22 cellular contexts compared by ENCODE assay signal in the genomic region with DNA sequence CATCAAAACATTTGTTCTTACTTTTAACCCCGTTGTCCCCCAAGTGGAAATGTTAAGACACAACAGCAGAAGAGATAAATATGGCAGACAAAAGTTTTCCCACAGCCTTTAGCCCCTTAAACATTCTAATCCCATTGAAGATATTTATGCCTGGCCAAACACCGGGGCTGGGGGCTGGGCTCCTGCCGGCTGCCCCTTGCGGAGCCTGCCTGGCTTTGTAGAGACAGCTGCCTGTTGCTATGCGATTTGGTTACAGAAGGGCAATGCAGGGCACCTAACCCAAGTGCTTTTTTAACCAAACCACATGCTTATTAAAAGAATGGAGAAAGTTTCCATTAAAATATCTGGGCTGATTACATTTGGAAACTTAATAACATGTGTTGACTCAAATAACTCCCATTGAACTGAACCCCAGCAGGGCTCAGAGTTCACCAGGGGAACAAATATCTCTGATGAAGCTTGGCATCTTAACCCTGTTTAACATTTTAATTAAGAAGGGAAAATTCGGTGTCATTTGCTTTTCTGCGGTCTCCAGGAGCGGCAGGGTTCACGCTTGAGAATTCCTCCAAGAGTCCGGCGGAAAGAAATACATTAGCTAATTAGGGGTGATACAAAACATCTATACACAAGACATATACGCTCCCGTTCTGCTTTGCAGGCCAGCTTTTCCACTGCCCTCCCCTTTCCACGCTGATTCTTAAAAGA.
A peak's percentile ranks its signal among the peaks of the same experiment; 100 is the strongest.
DNase-seq lines count a peak whose midpoint lies in the region; ATAC-seq, FAIRE-seq and TF ChIP-seq lines count a peak whose summit lies in the region.
"Had no signal": no experiment of that assay in that cellular context is flagged by ENCODE, and none has a peak within 500 bp of the region (broad histone marks: within the 10 kb centered on the region; RNA-seq: fewer than 3 reads in every experiment).

No MANE protein-coding gene starts in this region.

- H3K9me3 ChIP-seq in right cardiac atrium (ENCODE audit: control insufficient read depth, low read length), result peaks cover under 1% of the 10 kb centered on the region
- H3K9me3 ChIP-seq in heart right ventricle, result peaks cover 0 to 4% (median 0%) of the 10 kb centered on the region in 11 donors
- H3K9me3 ChIP-seq in ectodermal cell (ENCODE audit: control insufficient read depth, low read length), result no peaks in the 10 kb centered on the region
- H3K9me3 ChIP-seq in neural progenitor cell (ENCODE audit: low read depth), result no peaks in the 10 kb centered on the region
- H3K9me3 ChIP-seq: body of pancreas, upper lobe of left lung had no signal

- ATAC-seq in right cardiac atrium (no peak), heart right ventricle (no peak)
- no peak for ATAC-seq in activated CD4-positive, CD25-positive, alpha-beta regulatory T cell treated with anti-CD3 and anti-CD28 coated beads, Interleukin-2, amount 50 U/mL, for 24 hours

- H3K4me3 Mint-ChIP-seq in neural progenitor cell, result peak overlapping the region; percentile 81
- H3K4me3 Mint-ChIP-seq: activated CD4-positive, alpha-beta T cell treated with anti-CD3 and anti-CD28 coated beads, Interleukin-2, amount 10 ng/mL, durations not matched to agents 24 days and 14 days; activated naive CD8-positive, alpha-beta T cell treated with anti-CD3 and anti-CD28 coated beads for 36 hours; B cell; naive B cell; stimulated activated naive CD8-positive, alpha-beta T cell treated with anti-CD3 and anti-CD28 coated beads, Interleukin-15, Interleukin-2, amounts not matched to agents 100 ng/mL and 50 ng/mL, for 24 hours had no signal

- no peak for FAIRE-seq in H54 (lab: Jason Lieb, UNC)
- FAIRE-seq: A204.1, kidney, TTC549 had no signal

- H3K27ac Mint-ChIP-seq in neural progenitor cell, result peak overlapping the region; percentile 100
- H3K27ac Mint-ChIP-seq: activated CD4-positive, alpha-beta T cell treated with anti-CD3 and anti-CD28 coated beads, Interleukin-2, amount 10 ng/mL, durations not matched to agents 24 days and 14 days; activated naive CD8-positive, alpha-beta T cell treated with anti-CD3 and anti-CD28 coated beads for 36 hours; B cell; HFFc6; stimulated activated naive CD8-positive, alpha-beta T cell treated with anti-CD3 and anti-CD28 coated beads, Interleukin-15, Interleukin-2, amounts not matched to agents 100 ng/mL and 50 ng/mL, for 24 hours had no signal

- H3K27me3 ChIP-seq in right cardiac atrium (ENCODE audit: control insufficient read depth, insufficient read depth) (no peaks in the 10 kb centered on the region), heart right ventricle (peaks cover 0 to 43% (median 8%) of the 10 kb centered on the region in 7 donors), ectodermal cell (ENCODE audit: control insufficient read depth, insufficient read depth, low read length, poor library complexity, severe bottlenecking) (no peaks in the 10 kb centered on the region), neural progenitor cell (no peaks in the 10 kb centered on the region)
- H3K27me3 ChIP-seq: body of pancreas, upper lobe of left lung had no signal

- no peak overlapping the region for H2AFZ ChIP-seq in neural progenitor cell (replicated peaks)

- TF ChIP-seq CTCF in heart right ventricle (IDR thresholded peaks at IDR 0.05), result no peak
- TF ChIP-seq CTCF in neural progenitor cell (IDR thresholded peaks at IDR 0.05), result peak; percentile 27

- H3K36me3 ChIP-seq in heart right ventricle, result no peaks in the 10 kb centered on the region
- no peaks in the 10 kb centered on the region for H3K36me3 ChIP-seq in ectodermal cell (ENCODE audit: control insufficient read depth, insufficient read depth, low read length)
- H3K36me3 ChIP-seq in neural progenitor cell, result no peaks in the 10 kb centered on the region
- H3K36me3 ChIP-seq: upper lobe of left lung had no signal

- H3K9me3 Mint-ChIP-seq in neural progenitor cell, result peaks cover 15% of the 10 kb centered on the region
- H3K9me3 Mint-ChIP-seq: activated CD4-positive, alpha-beta T cell treated with anti-CD3 and anti-CD28 coated beads, Interleukin-2, amount 10 ng/mL, durations not matched to agents 24 days and 14 days; activated naive CD8-positive, alpha-beta T cell treated with anti-CD3 and anti-CD28 coated beads for 36 hours; HFFc6; stimulated activated naive CD8-positive, alpha-beta T cell treated with anti-CD3 and anti-CD28 coated beads, Interleukin-15, Interleukin-2, amounts not matched to agents 100 ng/mL and 50 ng/mL, for 24 hours had no signal

- H3F3A ChIP-seq in neural progenitor cell (ENCODE audit: low read depth), result peaks cover 44% of the 10 kb centered on the region

- no peak overlapping the region for H3K9ac ChIP-seq in neural progenitor cell

- peaks cover 5% of the 10 kb centered on the region for H3K36me3 Mint-ChIP-seq in neural progenitor cell
- H3K36me3 Mint-ChIP-seq: activated naive CD8-positive, alpha-beta T cell treated with anti-CD3 and anti-CD28 coated beads for 36 hours; naive B cell had no signal

- H3K4me1 ChIP-seq in right cardiac atrium (ENCODE audit: control insufficient read depth, insufficient read depth, low read length) (no peaks in the 10 kb centered on the region), heart right ventricle (peaks cover 0 to 3% (median 0%) of the 10 kb centered on the region in 9 donors), ectodermal cell (ENCODE audit: control insufficient read depth, insufficient read depth, low read length) (peaks cover 44% of the 10 kb centered on the region), neural progenitor cell (peaks cover 42% of the 10 kb centered on the region)
- H3K4me1 ChIP-seq: body of pancreas, upper lobe of left lung had no signal

- H4K20me1 ChIP-seq in neural progenitor cell (ENCODE audit: low read depth), result no peaks in the 10 kb centered on the region

- H3K4me1 Mint-ChIP-seq in neural progenitor cell, result peaks cover 52% of the 10 kb centered on the region
- H3K4me1 Mint-ChIP-seq: activated CD4-positive, alpha-beta T cell treated with anti-CD3 and anti-CD28 coated beads, Interleukin-2, amount 10 ng/mL, durations not matched to agents 24 days and 14 days; activated naive CD8-positive, alpha-beta T cell treated with anti-CD3 and anti-CD28 coated beads for 36 hours; B cell; naive B cell had no signal

- H3K27me3 Mint-ChIP-seq in neural progenitor cell (ENCODE audit: insufficient read depth, low read depth), result peaks cover 10% of the 10 kb centered on the region

- H3K27ac ChIP-seq in right cardiac atrium (ENCODE audit: low read length) (peak overlapping the region; percentile 85), heart right ventricle (peak overlapping the region in 4 of 10 donors; percentile 26 to 40 (median 36)), ectodermal cell (ENCODE audit: insufficient read depth, low read depth, low read length, poor library complexity, severe bottlenecking) (peak overlapping the region; percentile 44), neural progenitor cell (peak overlapping the region; percentile 35)
- H3K27ac ChIP-seq: body of pancreas, upper lobe of left lung had no signal

- no peak overlapping the region for H3K4me3 ChIP-seq in right cardiac atrium (ENCODE audit: low read length)
- H3K4me3 ChIP-seq in heart right ventricle, result no peak overlapping the region
- no peak overlapping the region for H3K4me3 ChIP-seq in ectodermal cell (ENCODE audit: insufficient read depth, low read depth, low read length)
- peak overlapping the region; percentile 26 for H3K4me3 ChIP-seq in neural progenitor cell
- H3K4me3 ChIP-seq: body of pancreas, upper lobe of left lung had no signal

- H3K4me2 ChIP-seq in neural progenitor cell, result peak overlapping the region; percentile 63

- DNase-seq in right cardiac atrium, result no peak
- no peak for DNase-seq in heart right ventricle
- DNase-seq in neural progenitor cell (ENCODE audit: low spot score), result peak; percentile 81
- no peak for DNase-seq in H54 (ENCODE audit: insufficient read length, low spot score)
- DNase-seq in inferior parietal cortex (ENCODE audit: extremely low spot score), result no peak
- DNase-seq in SHP77 (lab: John Stamatoyannopoulos, UW), result no peak
- DNase-seq: activated CD4-positive, alpha-beta T cell treated with anti-CD3 and anti-CD28 coated beads, Interleukin-2, amount 10 ng/mL, durations not matched to agents 24 days and 14 days; activated naive CD8-positive, alpha-beta T cell treated with anti-CD3 and anti-CD28 coated beads for 36 hours; HFFc6; kidney; mammary epithelial cell; naive B cell; NCI-H1092 treated with DMSO at 0.1 percent for 48 hours; stimulated activated CD4-positive, alpha-beta T cell treated with anti-CD3 and anti-CD28 coated beads, Interleukin-2, amount 100 ng/mL, for 48 hours had no signal

- H3K79me2 ChIP-seq in neural progenitor cell (ENCODE audit: low read depth), result no peaks in the 10 kb centered on the region

- 63% methylated on average over 14 of the region's 14 CpGs for WGBS in right cardiac atrium
- WGBS in heart right ventricle, 2 donors, result 52 to 61% methylated on average over 14 of the region's 14 CpGs
- WGBS in ectodermal cell, 2 experiments, result 19 to 25% methylated on average over 12 to 13 of the region's 14 CpGs

- intact Hi-C loops in right cardiac atrium (cut with DNase I), result no loop called here
- intact Hi-C loops in heart right ventricle (cut with DNase I), result no loop called here

- no peak for TF ChIP-seq POLR2A in H54 (IDR thresholded peaks at IDR 0.05; ENCODE audit: low read depth, low read length)
